ENCODE assay signal across 19 cellular contexts in the genomic region with DNA sequence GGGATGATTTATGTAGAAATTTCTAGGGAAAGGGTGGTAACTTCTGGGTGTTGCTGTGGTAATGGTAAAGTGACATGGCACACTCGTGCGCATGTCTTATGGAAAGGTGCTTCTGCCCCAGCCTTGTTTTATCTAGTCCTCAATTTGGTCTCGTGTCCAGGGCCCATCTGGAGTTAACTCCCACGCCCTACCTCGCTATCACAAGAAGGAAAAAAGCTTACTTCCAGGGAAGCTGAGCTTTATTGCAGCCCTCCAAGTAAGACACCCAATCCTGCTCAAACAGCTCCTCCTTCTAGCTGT.
"Had no signal": no experiment of that assay in that cellular context is flagged by ENCODE, and none has a peak within 500 bp of the region (broad histone marks: within the 10 kb centered on the region; RNA-seq: fewer than 3 reads in every experiment).

No MANE protein-coding gene starts in this region.

- H3K79me2 ChIP-seq: hepatocyte, parathyroid adenoma had no signal

- H3K36me3 ChIP-seq: prostate gland, right lobe of liver, thoracic aorta had no signal

- H3K27me3 Mint-ChIP-seq: stimulated activated naive CD8-positive, alpha-beta T cell treated with anti-CD3 and anti-CD28 coated beads, Interleukin-15, Interleukin-2, amounts not matched to agents 100 ng/mL and 50 ng/mL, for 24 hours had no signal

- FAIRE-seq: urothelium cell line had no signal

- H3K27ac ChIP-seq: dorsolateral prefrontal cortex, hepatocyte, parathyroid adenoma, prostate gland, right lobe of liver, thoracic aorta had no signal

- H3K9ac ChIP-seq: parathyroid adenoma had no signal

- H3K4me1 Mint-ChIP-seq: natural killer cell; neural crest cell; stimulated activated effector memory CD8-positive, alpha-beta T cell treated with anti-CD3 and anti-CD28 coated beads, Interleukin-12 subunit alpha, Interleukin-12 subunit beta, amount 100 ng/mL, for 72 hours had no signal

- H3K36me3 Mint-ChIP-seq: stimulated activated effector memory CD8-positive, alpha-beta T cell treated with anti-CD3 and anti-CD28 coated beads, Interleukin-12 subunit alpha, Interleukin-12 subunit beta, amount 100 ng/mL, for 72 hours had no signal

- H3K4me2 ChIP-seq: hepatocyte had no signal

- H3K27me3 ChIP-seq: dorsolateral prefrontal cortex, hepatocyte, right lobe of liver had no signal

- DNase-seq: cortex of kidney; effector CD8-positive, alpha-beta T cell; foreskin melanocyte; natural killer cell; retina; right lobe of liver; stimulated activated CD4-positive, alpha-beta T cell treated with anti-CD3 and anti-CD28 coated beads, Interleukin-4, amount 100 ng/mL, for 1 hour; stimulated activated CD8-positive, alpha-beta memory T cell treated with anti-CD3 and anti-CD28 coated beads, Interleukin-4, amount 100 ng/mL, for 48 hours; trophoblast cell had no signal

- H3K27ac Mint-ChIP-seq: natural killer cell; stimulated activated effector memory CD8-positive, alpha-beta T cell treated with anti-CD3 and anti-CD28 coated beads, Interleukin-12 subunit alpha, Interleukin-12 subunit beta, amount 100 ng/mL, for 72 hours; stimulated activated naive CD8-positive, alpha-beta T cell treated with anti-CD3 and anti-CD28 coated beads, Interleukin-15, Interleukin-2, amounts not matched to agents 100 ng/mL and 50 ng/mL, for 24 hours had no signal

- H2AFZ ChIP-seq: hepatocyte, parathyroid adenoma had no signal

- H3K4me3 ChIP-seq: hepatocyte, mucosa of descending colon, prostate gland, right lobe of liver, thoracic aorta had no signal

- H3K9me3 ChIP-seq: prostate gland had no signal

- ATAC-seq: natural killer cell; right lobe of liver; stimulated activated effector memory CD8-positive, alpha-beta T cell treated with anti-CD3 and anti-CD28 coated beads, Interleukin-12 subunit alpha, Interleukin-12 subunit beta, amount 100 ng/mL, for 72 hours had no signal

- H3K4me1 ChIP-seq: parathyroid adenoma, prostate gland, right lobe of liver had no signal

- H3K4me3 Mint-ChIP-seq: natural killer cell; neural crest cell; stimulated activated effector memory CD8-positive, alpha-beta T cell treated with anti-CD3 and anti-CD28 coated beads, Interleukin-12 subunit alpha, Interleukin-12 subunit beta, amount 100 ng/mL, for 72 hours; stimulated activated naive CD8-positive, alpha-beta T cell treated with anti-CD3 and anti-CD28 coated beads, Interleukin-15, Interleukin-2, amounts not matched to agents 100 ng/mL and 50 ng/mL, for 24 hours had no signal
